ENCODE assay signal across 18 cellular contexts in the genomic region with DNA sequence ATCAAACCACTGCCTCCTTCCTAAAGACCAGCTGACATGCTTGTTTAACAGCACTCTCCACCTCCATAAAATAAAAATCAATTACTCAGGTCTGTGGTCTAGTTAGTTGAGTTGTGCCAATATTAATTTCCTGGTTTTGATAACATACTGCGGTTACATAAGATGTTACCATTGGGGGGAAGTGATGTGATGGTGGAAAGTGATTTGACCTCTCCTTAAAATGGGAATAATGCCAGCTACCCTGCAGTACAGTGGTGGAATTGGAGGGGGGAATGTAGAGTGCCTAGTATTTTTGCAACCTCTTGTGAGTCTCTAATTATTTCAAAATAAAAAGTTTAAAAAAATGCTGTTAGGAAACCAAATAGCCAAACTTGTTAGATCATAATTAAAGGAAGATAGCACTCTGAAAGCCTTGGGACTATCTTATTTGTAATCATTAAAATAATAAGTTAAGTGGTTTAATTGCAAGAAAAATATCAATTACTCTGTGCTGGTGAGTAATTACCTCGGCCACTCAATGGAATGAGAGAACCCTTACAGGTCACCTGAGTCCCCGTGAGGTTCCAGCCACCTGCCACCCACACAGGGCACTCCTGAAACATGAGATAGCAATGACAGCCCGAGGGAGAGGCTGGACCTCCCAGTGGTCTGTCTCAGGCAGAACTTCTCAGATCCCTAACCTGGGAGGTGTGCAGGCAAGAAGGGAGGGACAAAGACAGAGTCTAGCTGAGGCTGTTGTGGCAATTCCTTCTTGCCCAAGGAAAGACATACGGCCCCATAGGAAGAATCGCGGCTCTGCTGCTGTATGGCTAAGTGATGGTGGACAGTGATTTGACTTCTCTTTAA.
A peak's percentile ranks its signal among the peaks of the same experiment; 100 is the strongest.
DNase-seq lines count a peak whose midpoint lies in the region; FAIRE-seq and TF ChIP-seq lines count a peak whose summit lies in the region.
"Had no signal": no experiment of that assay in that cellular context is flagged by ENCODE, and none has a peak within 500 bp of the region (broad histone marks: within the 10 kb centered on the region; RNA-seq: fewer than 3 reads in every experiment).

No MANE protein-coding gene starts in this region.

- no peak overlapping the region for H3K4me3 ChIP-seq in mesenchymal stem cell (ENCODE audit: insufficient read depth in 1 of 2, low read depth in 1 of 2, low read length in 2 of 2)
- H3K4me3 ChIP-seq in osteoblast (ENCODE audit: insufficient read depth, low read length) = no peak overlapping the region
- H3K4me3 ChIP-seq: ascending aorta had no signal

- no CpG with 5 or more reads among the region's 7 CpGs for WGBS in H9 (ENCODE audit: extremely low coverage, insufficient read length, low lambda C conversion rate)
- 96% methylated on average over 7 of the region's 7 CpGs for WGBS in mesenchymal stem cell

- H3K79me2 ChIP-seq in H9 (ENCODE audit: insufficient read depth, low read length) = no peaks in the 10 kb centered on the region
- H3K79me2 ChIP-seq in osteoblast (ENCODE audit: insufficient read depth, low read length) = no peaks in the 10 kb centered on the region
- H3K79me2 ChIP-seq: parathyroid adenoma had no signal

- H3K23me2 ChIP-seq in H9 (ENCODE audit: insufficient read length, low read depth, low read length, poor library complexity, severe bottlenecking) = no peaks in the 10 kb centered on the region

- TF ChIP-seq CTCF in H9 (conservative IDR thresholded peaks at IDR 0.05) (no peak), osteoblast (IDR thresholded peaks at IDR 0.05; ENCODE audit: extremely low read depth, low read depth, low read length) (no peak)

- H3K9me3 Mint-ChIP-seq in H9 = no peaks in the 10 kb centered on the region
- H3K9me3 Mint-ChIP-seq: memory B cell had no signal

- H2BK12ac ChIP-seq in H9 (ENCODE audit: insufficient read length, low read depth, low read length) (no peak overlapping the region), mesenchymal stem cell (ENCODE audit: low read length in 2 of 2) (peak overlapping the region in 1 of 2 experiments; percentile 7)

- no peak overlapping the region for H4K5ac ChIP-seq in H9 (ENCODE audit: insufficient read length, low read depth, low read length)

- H3K27me3 Mint-ChIP-seq in H9 (ENCODE audit: low read depth) = no peaks in the 10 kb centered on the region; the same call in 1 of the 2 replicates

- H2AFZ ChIP-seq in H9 (ENCODE audit: low read length) (no peak overlapping the region), mesenchymal stem cell (ENCODE audit: low read depth, low read length) (no peak overlapping the region), osteoblast (ENCODE audit: low read length) (no peak overlapping the region)
- H2AFZ ChIP-seq: parathyroid adenoma had no signal

- no peaks in the 10 kb centered on the region for H3K9me3 ChIP-seq in H9 (ENCODE audit: control insufficient read depth, low read depth, low read length)
- H3K9me3 ChIP-seq in mesenchymal stem cell (ENCODE audit: control insufficient read depth, low read length) = no peaks in the 10 kb centered on the region
- no peaks in the 10 kb centered on the region for H3K9me3 ChIP-seq in osteoblast (ENCODE audit: low read depth, low read length)
- H3K9me3 ChIP-seq: ascending aorta had no signal

- no peak overlapping the region for H3T11ph ChIP-seq in H9 (ENCODE audit: low read length)

- H3K14ac ChIP-seq in H9 (ENCODE audit: insufficient read depth, low read length) (no peak overlapping the region), mesenchymal stem cell (ENCODE audit: low read length in 2 of 2) (no peak overlapping the region)

- H3K4me1 Mint-ChIP-seq in H9 = peaks cover 58 to 65% of the 10 kb centered on the region in 2 experiments

- H3K4me2 ChIP-seq in H9 (ENCODE audit: insufficient read depth, insufficient read length, low read length) = no peak overlapping the region
- H3K4me2 ChIP-seq in mesenchymal stem cell (ENCODE audit: low read length, poor library complexity, severe bottlenecking) = no peak overlapping the region
- no peak overlapping the region for H3K4me2 ChIP-seq in osteoblast (ENCODE audit: insufficient read depth, low read length)

- H3K27ac ChIP-seq in H9 (ENCODE audit: insufficient read length, low read depth, low read length) = no peak overlapping the region
- H3K27ac ChIP-seq in mesenchymal stem cell (ENCODE audit: low read length, poor library complexity, severe bottlenecking) = no peak overlapping the region
- H3K27ac ChIP-seq in osteoblast (ENCODE audit: low read depth, low read length) = no peak overlapping the region
- H3K27ac ChIP-seq: ascending aorta, C4-2B, parathyroid adenoma had no signal

- H3K79me1 ChIP-seq in H9 (ENCODE audit: insufficient read depth, low read depth, low read length, poor library complexity, severe bottlenecking) (no peaks in the 10 kb centered on the region), mesenchymal stem cell (replicated peaks; ENCODE audit: low read length, poor library complexity, severe bottlenecking) (no peaks in the 10 kb centered on the region)

- H2BK15ac ChIP-seq in H9 (ENCODE audit: low read depth, low read length) = no peak overlapping the region
- H2BK15ac ChIP-seq in mesenchymal stem cell (ENCODE audit: low read depth, poor library complexity, severe bottlenecking) = no peak overlapping the region

- H4K20me1 ChIP-seq in H9 (ENCODE audit: control insufficient read depth, insufficient read depth, insufficient read length) = no peaks in the 10 kb centered on the region
- peaks cover 8% of the 10 kb centered on the region for H4K20me1 ChIP-seq in osteoblast (ENCODE audit: insufficient read depth, low read length)

- H2AK5ac ChIP-seq in H9 (ENCODE audit: insufficient read length, low read length) = no peak overlapping the region
- no peak overlapping the region for H2AK5ac ChIP-seq in mesenchymal stem cell (ENCODE audit: low read length, severe bottlenecking)

- H2BK5ac ChIP-seq in H9 (ENCODE audit: insufficient read length, low read length) (no peak overlapping the region), mesenchymal stem cell (ENCODE audit: low read depth, low read length, poor library complexity, severe bottlenecking) (no peak overlapping the region)

- H2BK120ac ChIP-seq in H9 (ENCODE audit: low read depth, low read length, poor library complexity, severe bottlenecking) = no peak overlapping the region
- H2BK120ac ChIP-seq in mesenchymal stem cell (ENCODE audit: low read depth, low read length) = no peak overlapping the region

- no peak overlapping the region for H3K56ac ChIP-seq in H9 (ENCODE audit: insufficient read length, low read depth, low read length)

- H3K4ac ChIP-seq in H9 (ENCODE audit: low read depth, low read length) (no peak overlapping the region), mesenchymal stem cell (ENCODE audit: low read depth in 1 of 2, low read length in 2 of 2) (peak overlapping the region in 1 of 2 experiments; percentile 44)

- H3K23ac ChIP-seq in H9 (ENCODE audit: insufficient read length, low read depth, low read length) (no peak overlapping the region), mesenchymal stem cell (ENCODE audit: low read length in 2 of 2) (no peak overlapping the region)

- H3K18ac ChIP-seq in H9 (ENCODE audit: insufficient read length, low read depth, low read length) = no peak overlapping the region
- H3K18ac ChIP-seq in mesenchymal stem cell (ENCODE audit: low read depth in 1 of 2, low read length in 2 of 2) = no peak overlapping the region

- H3K27me3 ChIP-seq in H9 (ENCODE audit: insufficient read depth, low read length) (no peaks in the 10 kb centered on the region), mesenchymal stem cell (ENCODE audit: control insufficient read depth in 1 of 2, insufficient read depth in 1 of 2, low read length in 2 of 2) (no peaks in the 10 kb centered on the region), osteoblast (ENCODE audit: insufficient read depth, low read length) (no peaks in the 10 kb centered on the region)
- H3K27me3 ChIP-seq: ascending aorta had no signal

- no peaks in the 10 kb centered on the region for H3K36me3 Mint-ChIP-seq in H9 (ENCODE audit: insufficient read depth in 1 of 3, low read depth in 3 of 3)
- H3K36me3 Mint-ChIP-seq: memory B cell had no signal

- H3K9ac ChIP-seq in H9 (ENCODE audit: extremely low read depth, insufficient read length, low read length) = no peak overlapping the region
- H3K9ac ChIP-seq in mesenchymal stem cell (ENCODE audit: low read length) = no peak overlapping the region
- H3K9ac ChIP-seq: parathyroid adenoma had no signal

- no peak overlapping the region for H3K4me3 Mint-ChIP-seq in H9
- H3K4me3 Mint-ChIP-seq: memory B cell had no signal

- FAIRE-seq in islet of Langerhans (lab: Jason Lieb, UNC) (peak; percentile 76), HTR-8/SVneo (lab: Jason Lieb, UNC) (no peak)

- H3K36me3 ChIP-seq in mesenchymal stem cell (ENCODE audit: control insufficient read depth in 1 of 2, insufficient read depth in 2 of 2, low read depth in 1 of 2, low read length in 2 of 2) = peaks cover 0 to 15% of the 10 kb centered on the region in 2 experiments
- H3K36me3 ChIP-seq in osteoblast (ENCODE audit: insufficient read depth, low read length) = no peaks in the 10 kb centered on the region
- H3K36me3 ChIP-seq: ascending aorta had no signal

- no peak overlapping the region for H4K8ac ChIP-seq in H9 (replicated peaks; ENCODE audit: insufficient read length, low read depth, low read length)
- no peak overlapping the region for H4K8ac ChIP-seq in mesenchymal stem cell (ENCODE audit: low read length)

- no peak overlapping the region for H2BK20ac ChIP-seq in H9 (ENCODE audit: low read depth, low read length, poor library complexity, severe bottlenecking)

- no peak overlapping the region for H4K91ac ChIP-seq in H9 (ENCODE audit: insufficient read length, low read depth, low read length)
- H4K91ac ChIP-seq in mesenchymal stem cell (ENCODE audit: low read length) = no peak overlapping the region

- H3K4me1 ChIP-seq in H9 (ENCODE audit: insufficient read depth, low read length) = peaks cover 5% of the 10 kb centered on the region; the same call in 1 of the 2 replicates
- peaks cover 54% of the 10 kb centered on the region for H3K4me1 ChIP-seq in mesenchymal stem cell (ENCODE audit: control insufficient read depth, insufficient read depth, low read depth, low read length)
- peaks cover 58% of the 10 kb centered on the region for H3K4me1 ChIP-seq in osteoblast (ENCODE audit: insufficient read depth, low read length)

- peak overlapping the region in 2 of 3 experiments; percentile 28 to 35; a peak in 1 of 7 replicates for H3K27ac Mint-ChIP-seq in H9
- H3K27ac Mint-ChIP-seq: memory B cell had no signal

- DNase-seq in AML-193 (lab: John Stamatoyannopoulos, UW) (peak; percentile 36 to 60), H9 (no peak), NCI-H774 (lab: John Stamatoyannopoulos, UW) (peak; percentile 17), mesenchymal stem cell (no peak), HTR-8/SVneo (ENCODE audit: insufficient read length, low spot score) (no peak), osteoblast (ENCODE audit: insufficient read length, low spot score, missing footprints) (no peak)
- DNase-seq in activated CD8-positive, alpha-beta memory T cell treated with anti-CD3 and anti-CD28 coated beads, Interleukin-2, amount 50 U/mL, for 4 hours = no peak
- DNase-seq: activated T-cell treated with anti-CD3 and anti-CD28 coated beads for 4 hours; head of caudate nucleus; Karpas-422; SHP77; stimulated activated CD4-positive, alpha-beta T cell treated with anti-CD3 and anti-CD28 coated beads, Interleukin-2, amount 100 ng/mL, for 48 hours; stimulated activated naive CD4-positive, alpha-beta T cell had no signal

Comparison
In these comparisons a context has a peak if more than half of its experiments do, and no peak if none do; other contexts are left out.
1. DNase-seq: peak in AML-193 (2 of 2) and NCI-H774 (single experiment); none in H9 (single experiment), mesenchymal stem cell (single experiment), HTR-8/SVneo (single experiment), activated CD8-positive, alpha-beta memory T cell treated with anti-CD3 and anti-CD28 coated beads, Interleukin-2, amount 50 U/mL, for 4 hours (single experiment) and osteoblast (single experiment).